ENCODE assay signal across 10 cellular contexts in the genomic region with DNA sequence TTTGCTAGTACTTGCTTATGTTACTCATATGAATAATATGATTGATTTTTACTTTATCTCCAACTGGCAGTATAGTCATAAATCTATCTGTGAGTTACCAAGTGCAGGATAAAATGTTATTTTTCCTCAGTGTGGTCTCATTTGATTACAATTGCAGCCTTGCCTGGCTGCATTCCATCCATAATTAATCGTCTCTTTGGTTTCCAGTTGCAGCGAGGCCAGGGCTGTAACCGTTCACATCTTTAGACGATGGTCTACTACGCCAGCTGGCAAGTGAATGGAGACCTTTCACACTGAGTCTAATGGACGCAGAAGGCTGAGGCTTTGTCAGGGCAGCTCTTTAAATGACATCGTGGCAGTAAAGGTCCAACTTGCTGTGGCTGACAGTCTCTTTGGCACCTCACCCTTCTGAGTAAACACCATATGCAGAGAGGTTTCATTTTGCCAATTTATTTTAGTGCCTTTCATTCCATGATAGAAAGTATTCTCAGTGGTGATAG.
DNase-seq lines count a peak whose midpoint lies in the region; ATAC-seq, FAIRE-seq and TF ChIP-seq lines count a peak whose summit lies in the region.
"Had no signal": no experiment of that assay in that cellular context is flagged by ENCODE, and none has a peak within 500 bp of the region (broad histone marks: within the 10 kb centered on the region; RNA-seq: fewer than 3 reads in every experiment).

No MANE protein-coding gene starts in this region.

- H3K9me3 ChIP-seq in A673 (ENCODE audit: low read depth, low read length, poor library complexity, severe bottlenecking): peaks cover 3% of the 10 kb centered on the region
- peaks cover 4% of the 10 kb centered on the region; the same call in 1 of the 2 replicates for H3K9me3 ChIP-seq in K562 (replicated peaks; ENCODE audit: control insufficient read depth, insufficient read depth, low read depth, low read length)
- H3K9me3 ChIP-seq: HAP-1 had no signal

- H3K36me3 ChIP-seq in A673 (ENCODE audit: insufficient read depth, low read length, poor library complexity, severe bottlenecking) (no peaks in the 10 kb centered on the region), K562 (ENCODE audit: control insufficient read depth, insufficient read depth, low read length) (no peaks in the 10 kb centered on the region)
- H3K36me3 ChIP-seq: HAP-1 had no signal

- no peak for TF ChIP-seq CTCF in A673 (conservative IDR thresholded peaks at IDR 0.05; ENCODE audit: low read depth, low read length)
- TF ChIP-seq CTCF in K562 (IDR thresholded peaks at IDR 0.05 in 2 of 3, conservative IDR thresholded peaks at IDR 0.05 in 1 of 3; ENCODE audit: insufficient read depth in 2 of 3, low read depth in 1 of 3, low read length in 3 of 3): no peak

- H4K20me1 ChIP-seq in K562 (replicated peaks; ENCODE audit: control insufficient read depth, insufficient read depth, low read length): no peaks in the 10 kb centered on the region

- no peak for TF ChIP-seq RAD21 in K562 (CRISPR knock-in tag; conservative IDR thresholded peaks at IDR 0.05 in 1 of 2, IDR thresholded peaks at IDR 0.05 in 1 of 2)

- H3K4me1 ChIP-seq in A673 (ENCODE audit: insufficient read depth, low read length, poor library complexity, severe bottlenecking): peaks cover 17% of the 10 kb centered on the region
- H3K4me1 ChIP-seq in K562 (replicated peaks in 1 of 2; ENCODE audit: control insufficient read depth in 2 of 2, insufficient read depth in 2 of 2, low read length in 2 of 2): peaks cover 0 to 18% of the 10 kb centered on the region in 2 experiments; a peak in 2 of 5 replicates

- H3K27ac ChIP-seq in A673 (ENCODE audit: low read depth, low read length, poor library complexity, severe bottlenecking) (no peak overlapping the region), K562 (ENCODE audit: extremely low read depth, low read depth, low read length) (peak overlapping the region; percentile 59)

- intact Hi-C loops in A673 (cut with micrococcal nuclease; ENCODE audit: unreplicated experiment): no loop called here
- intact Hi-C loops in K562 (cut with micrococcal nuclease): no loop called here

- H3K4me3 ChIP-seq in A673 (ENCODE audit: low read depth, low read length, poor library complexity, severe bottlenecking): peak overlapping the region; percentile 23
- no peak overlapping the region for H3K4me3 ChIP-seq in K562
- H3K4me3 ChIP-seq: HAP-1 had no signal

- TF ChIP-seq EP300 in K562 (IDR thresholded peaks at IDR 0.05; ENCODE audit: low read length): peak; percentile 45; the same call in 1 of the 2 replicates

- CTCF ChIA-PET in A673 (lab: Charles Lee): no interaction called here
- CTCF ChIA-PET in K562 (lab: Yijun Ruan, JAX; ENCODE audit: low intra/inter-chr PET ratio): no interaction called here

- no peaks in the 10 kb centered on the region for H3K79me2 ChIP-seq in K562 (ENCODE audit: control insufficient read depth, insufficient read depth, low read length)

- ATAC-seq in K562: peak; percentile 78
- ATAC-seq in HG03280 (IDR thresholded peaks at IDR 0.05; ENCODE audit: unreplicated experiment): no peak
- ATAC-seq in GM19452 (IDR thresholded peaks at IDR 0.05; ENCODE audit: unreplicated experiment): no peak
- ATAC-seq in HG02798 (IDR thresholded peaks at IDR 0.05; ENCODE audit: poor library complexity, unreplicated experiment): no peak
- no peak for ATAC-seq in GM21390 (IDR thresholded peaks at IDR 0.05; ENCODE audit: unreplicated experiment)

- in situ Hi-C loops in K562 (cut with MboI): no loop called here

- H2AFZ ChIP-seq in K562 (ENCODE audit: low read depth, low read length): peak overlapping the region; percentile 85

- no peak for TF ChIP-seq POLR2A in K562 (conservative IDR thresholded peaks at IDR 0.05)

- POLR2A ChIA-PET in A673 (lab: Charles Lee; ENCODE audit: low non-redundant PET): no interaction called here
- POLR2A ChIA-PET in K562 (lab: Yijun Ruan, JAX): no interaction called here

- H3K27me3 ChIP-seq in A673 (replicated peaks; ENCODE audit: insufficient read depth, low read depth, low read length, poor library complexity) (no peaks in the 10 kb centered on the region), K562 (ENCODE audit: control insufficient read depth in 2 of 2, insufficient read depth in 2 of 2, low read length in 2 of 2) (no peaks in the 10 kb centered on the region)

- FAIRE-seq in K562 (lab: Jason Lieb, UNC): peak; percentile 61

- BruUV-seq in A673 (replicated peaks; lab: Mats Ljungman, UMichigan): no TSS peak
- no TSS peak for BruUV-seq in K562 (replicated peaks; lab: Mats Ljungman, UMichigan)

- DNase-seq in A673 (ENCODE audit: low spot score): peak; percentile 41
- peak; percentile 81 for DNase-seq in NCI-H1694 (lab: John Stamatoyannopoulos, UW)
- peak in 2 of 4 experiments; percentile 15 to 60 for DNase-seq in K562 (ENCODE audit: extremely low read depth in 1 of 4, low spot score in 3 of 4)
- DNase-seq in medulla oblongata (ENCODE audit: extremely low spot score): peak; percentile 40
- DNase-seq: activated CD4-positive, alpha-beta T cell treated with anti-CD3 and anti-CD28 coated beads, Interleukin-2, amount 10 ng/mL, durations not matched to agents 24 days and 14 days had no signal

- H3K9ac ChIP-seq in K562 (ENCODE audit: insufficient read depth in 1 of 2, low read depth in 2 of 2, low read length in 2 of 2): peak overlapping the region; percentile 27 to 59; a peak in 2 of 4 replicates

- H3K4me2 ChIP-seq in K562 (ENCODE audit: insufficient read depth, low read length): peak overlapping the region; percentile 63

- H3K9me1 ChIP-seq in K562 (ENCODE audit: control insufficient read depth, insufficient read depth, low read length): no peaks in the 10 kb centered on the region

- WGBS in K562 (ENCODE audit: insufficient coverage, low coverage, missing lambda C conversion rate): 9% methylated on average over 7 of the region's 7 CpGs

TF ChIP-seq in K562, 482 proteins besides CTCF, POLR2A, EP300 and RAD21 (continues in another document):
- no peak for TF ChIP-seq PBX2 (CRISPR knock-in tag; IDR thresholded peaks at IDR 0.05; ENCODE audit: low read depth)
- peak; percentile 90 for TF ChIP-seq PBX2 (tag; conservative IDR thresholded peaks at IDR 0.05; ENCODE audit: low read depth)
- peak; percentile 62; the same call in 1 of the 2 replicates for TF ChIP-seq SMARCE1 (IDR thresholded peaks at IDR 0.05)
- no peak for TF ChIP-seq NR2F6 (CRISPR knock-in tag; IDR thresholded peaks at IDR 0.05)
- no peak for TF ChIP-seq TOE1 (IDR thresholded peaks at IDR 0.05; ENCODE audit: borderline replicate concordance)
- no peak for TF ChIP-seq TOE1 (CRISPR knock-in tag; IDR thresholded peaks at IDR 0.05; ENCODE audit: borderline replicate concordance, low read depth)
- TF ChIP-seq ZC3H4 (CRISPR knock-in tag; IDR thresholded peaks at IDR 0.05; ENCODE audit: borderline replicate concordance): no peak
- TF ChIP-seq SRSF7 (optimal IDR thresholded peaks at IDR 0.05; ENCODE audit: low read depth, low read length): no peak
- no peak for TF ChIP-seq STAG1 (CRISPR knock-in tag; IDR thresholded peaks at IDR 0.05; ENCODE audit: borderline replicate concordance)
- TF ChIP-seq HNRNPH1 (optimal IDR thresholded peaks at IDR 0.05; ENCODE audit: low read depth, low read length): no peak
- TF ChIP-seq SMAD3 (CRISPR knock-in tag; conservative IDR thresholded peaks at IDR 0.05): no peak
- TF ChIP-seq SMARCA4 (IDR thresholded peaks at IDR 0.05): peak; percentile 65
- TF ChIP-seq ZNF143 (CRISPR knock-in tag; IDR thresholded peaks at IDR 0.05): no peak
- TF ChIP-seq, protein P1, sequence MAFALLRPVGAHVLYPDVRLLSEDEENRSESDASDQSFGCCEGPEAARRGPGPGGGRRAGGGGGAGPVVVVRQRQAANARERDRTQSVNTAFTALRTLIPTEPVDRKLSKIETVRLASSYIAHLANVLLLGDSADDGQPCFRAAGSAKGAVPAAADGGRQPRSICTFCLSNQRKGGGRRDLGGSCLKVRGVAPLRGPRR (CRISPR knock-in tag; IDR thresholded peaks at IDR 0.05): no peak
- TF ChIP-seq HLTF (IDR thresholded peaks at IDR 0.05): no peak
- TF ChIP-seq CBFA2T2 (conservative IDR thresholded peaks at IDR 0.05): peak; percentile 64
- no peak; the same call in 1 of the 2 replicates for TF ChIP-seq TFAP4 (CRISPR knock-in tag; IDR thresholded peaks at IDR 0.05; ENCODE audit: borderline replicate concordance)
- no peak for TF ChIP-seq CBX1 (IDR thresholded peaks at IDR 0.05; ENCODE audit: low read depth)
- TF ChIP-seq MCM5 (IDR thresholded peaks at IDR 0.05; ENCODE audit: low read depth): no peak
- TF ChIP-seq ZNF431 (CRISPR knock-in tag; IDR thresholded peaks at IDR 0.05): no peak
- no peak for TF ChIP-seq ZNF239 (CRISPR knock-in tag; IDR thresholded peaks at IDR 0.05)
- no peak for TF ChIP-seq SMC3 (conservative IDR thresholded peaks at IDR 0.05; ENCODE audit: insufficient read depth, low read depth, low read length)
- TF ChIP-seq CBX2 (IDR thresholded peaks at IDR 0.05; ENCODE audit: insufficient read depth, low read length, poor library complexity, severe bottlenecking): no peak
